ENCODE assay signal across 11 cellular contexts in genomic region chr2:62333961-62334360, GRCh38.
DNase-seq lines count a peak whose midpoint lies in the region; ATAC-seq and TF ChIP-seq lines count a peak whose summit lies in the region.
"Had no signal": no experiment of that assay in that cellular context is flagged by ENCODE, and none has a peak within 500 bp of the region (broad histone marks: within the 10 kb centered on the region; RNA-seq: fewer than 3 reads in every experiment).

No MANE protein-coding gene starts in this region.

- intact Hi-C loops in heart left ventricle (cut with DNase I) = no loop called here

- H3K27ac ChIP-seq in smooth muscle cell (ENCODE audit: low read depth) (no peak overlapping the region), heart left ventricle (no peak overlapping the region)
- H3K27ac ChIP-seq: ascending aorta, prostate gland had no signal

- H3K4me2 ChIP-seq in smooth muscle cell = no peak overlapping the region

- H3K4me3 ChIP-seq in smooth muscle cell (no peak overlapping the region), heart left ventricle (no peak overlapping the region)
- H3K4me3 ChIP-seq: ascending aorta, prostate gland had no signal

- peak; percentile 0 for DNase-seq in NCI-H2196 treated with DMSO at 0.1 percent for 48 hours (lab: John Stamatoyannopoulos, UW; ENCODE audit: unreplicated experiment)
- DNase-seq in NCI-H2196 (lab: John Stamatoyannopoulos, UW; ENCODE audit: unreplicated experiment) = no peak
- peak; percentile 31 for DNase-seq in NCI-H2029 treated with DMSO at 0.1 percent for 48 hours (lab: John Stamatoyannopoulos, UW)
- peak; percentile 10 for DNase-seq in RPMI8226
- no peak for DNase-seq in smooth muscle cell (lab: John Stamatoyannopoulos, UW; ENCODE audit: unreplicated experiment)
- no peak for DNase-seq in activated gamma-delta T cell treated with Interleukin-2 at 50 U/mL for 16 hours
- no peak for DNase-seq in heart left ventricle
- DNase-seq: activated CD4-positive, alpha-beta T cell treated with anti-CD3 and anti-CD28 coated beads for 4 hours had no signal

- H3F3A ChIP-seq in smooth muscle cell (ENCODE audit: low read depth) = no peaks in the 10 kb centered on the region

- no peaks in the 10 kb centered on the region for H3K79me2 ChIP-seq in smooth muscle cell (ENCODE audit: low read depth)

- peaks cover 7% of the 10 kb centered on the region for H3K4me1 ChIP-seq in smooth muscle cell (ENCODE audit: low read depth)
- H3K4me1 ChIP-seq in heart left ventricle = peaks cover 0 to 5% (median 0%) of the 10 kb centered on the region in 12 donors
- H3K4me1 ChIP-seq: ascending aorta, prostate gland had no signal

- ATAC-seq in HG03175 (IDR thresholded peaks at IDR 0.05; ENCODE audit: unreplicated experiment) (no peak), heart left ventricle (no peak)

- H2AFZ ChIP-seq in smooth muscle cell (ENCODE audit: low read depth) = peak overlapping the region; percentile 41

- no peak overlapping the region for H3K9ac ChIP-seq in smooth muscle cell (ENCODE audit: low read depth)

- no peak for TF ChIP-seq CTCF in smooth muscle cell (IDR thresholded peaks at IDR 0.05; ENCODE audit: borderline replicate concordance, insufficient read depth, poor library complexity, severe bottlenecking)
- no peak for TF ChIP-seq CTCF in heart left ventricle (IDR thresholded peaks at IDR 0.05)

- H3K36me3 ChIP-seq in smooth muscle cell (ENCODE audit: low read depth) (no peaks in the 10 kb centered on the region), heart left ventricle (no peaks in the 10 kb centered on the region)
- H3K36me3 ChIP-seq: ascending aorta, prostate gland had no signal

- WGBS in smooth muscle cell (ENCODE audit: low lambda C conversion rate) = 73% methylated on average over 4 of the region's 4 CpGs
- 58 to 67% (median 62%) methylated on average over 4 of the region's 4 CpGs for WGBS in heart left ventricle, 4 donors

- H4K20me1 ChIP-seq in smooth muscle cell (ENCODE audit: low read depth) = no peaks in the 10 kb centered on the region

- TF ChIP-seq POLR2A in heart left ventricle (IDR thresholded peaks at IDR 0.05) = no peak

- H3K9me3 ChIP-seq in smooth muscle cell (replicated peaks; ENCODE audit: low read depth) (no peaks in the 10 kb centered on the region), heart left ventricle (no peaks in the 10 kb centered on the region)
- H3K9me3 ChIP-seq: ascending aorta, prostate gland had no signal

- H3K27me3 ChIP-seq in smooth muscle cell (ENCODE audit: low read depth) (no peaks in the 10 kb centered on the region), heart left ventricle (no peaks in the 10 kb centered on the region)
- H3K27me3 ChIP-seq: ascending aorta had no signal

Comparison
In these comparisons a context has a peak if more than half of its experiments do, and no peak if none do; other contexts are left out.
1. DNase-seq: peak in NCI-H2196 treated with DMSO at 0.1 percent for 48 hours (single experiment), NCI-H2029 treated with DMSO at 0.1 percent for 48 hours (single experiment) and RPMI8226 (single experiment); none in NCI-H2196 (single experiment), smooth muscle cell (single experiment), activated gamma-delta T cell treated with Interleukin-2 at 50 U/mL for 16 hours (single experiment) and heart left ventricle (0 of 5).